In the genomic region with DNA sequence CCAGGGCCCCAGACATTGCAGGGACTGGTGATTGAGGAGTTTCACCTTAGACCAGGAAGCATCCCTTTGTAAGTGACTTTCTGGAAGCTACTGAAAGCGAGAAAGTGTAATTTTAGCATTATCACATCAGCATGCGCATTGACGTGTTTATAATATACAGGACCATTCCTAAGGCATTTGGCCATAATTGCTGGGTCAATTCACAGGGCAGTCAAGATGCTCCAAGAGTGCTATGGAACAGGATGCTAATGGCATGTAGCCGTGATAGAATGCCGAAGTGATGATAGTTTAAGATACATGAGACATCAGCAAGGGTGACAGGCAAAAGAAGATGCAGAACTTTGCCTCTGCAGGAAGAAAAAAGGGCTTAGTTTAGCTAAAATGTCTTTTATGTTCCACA, we compare ENCODE assay signal across 38 cellular contexts.
"Had no signal": no experiment of that assay in that cellular context is flagged by ENCODE, and none has a peak within 500 bp of the region (broad histone marks: within the 10 kb centered on the region; RNA-seq: fewer than 3 reads in every experiment).

No MANE protein-coding gene starts in this region.

- H3K27me3 ChIP-seq: adrenal gland, ascending aorta, body of pancreas, brain microvascular endothelial cell, breast epithelium, cardiac muscle cell had no signal

- H3K27ac Mint-ChIP-seq: activated naive CD4-positive, alpha-beta T cell treated with anti-CD3 and anti-CD28 coated beads for 36 hours; activated naive CD4-positive, alpha-beta T cell treated with anti-CD3 and anti-CD28 coated beads, Interleukin-2, amount 10 ng/mL, durations not matched to agents 7 days and 5 days; activated naive CD4-positive, alpha-beta T cell treated with anti-CD3 and anti-CD28 coated beads, Interleukin-2, amount 50 U/mL, for 24 hours; activated naive CD4-positive, alpha-beta T cell treated with anti-CD3 and anti-CD28 coated beads, Interleukin-2, amount 50 U/mL, for 72 hours; activated naive CD8-positive, alpha-beta T cell; activated naive CD8-positive, alpha-beta T cell treated with anti-CD3 and anti-CD28 coated beads for 36 hours; activated naive CD8-positive, alpha-beta T cell treated with anti-CD3 and anti-CD28 coated beads, Interleukin-2, amount 10 ng/mL, durations not matched to agents 7 days and 5 days; activated naive CD8-positive, alpha-beta T cell treated with anti-CD3 and anti-CD28 coated beads, Interleukin-2, amount 50 U/mL, for 24 hours; activated T-cell treated with anti-CD3 and anti-CD28 coated beads, Interleukin-2, amount 50 U/mL, for 72 hours; activated T-helper 1 cell treated with anti-CD3 and anti-CD28 coated beads, Interleukin-12 subunit alpha, Interleukin-12 subunit beta, Interleukin-2, Interleukin-4 antibody, amounts not matched to agents 30 ng/mL and 10 ng/mL and 1 ng/mL, durations not matched to agents 14 hours and 24 hours and 36 hours; activated T-helper 17 cell treated with anti-CD3 and anti-CD28 coated beads, Interleukin-2, amount 50 U/mL, for 72 hours; activated T-helper 2 cell treated with anti-CD3 and anti-CD28 coated beads, Interferon-gamma antibody, Interleukin-2, Interleukin-4, amounts not matched to agents 10 μg/mL and 5 μg/mL and 100 μg/mL, durations not matched to agents 14 hours and 24 hours and 36 hours had no signal

- H3K9me3 Mint-ChIP-seq: activated naive CD4-positive, alpha-beta T cell treated with anti-CD3 and anti-CD28 coated beads for 36 hours; activated naive CD4-positive, alpha-beta T cell treated with anti-CD3 and anti-CD28 coated beads, Interleukin-2, amount 10 ng/mL, durations not matched to agents 7 days and 5 days; activated naive CD4-positive, alpha-beta T cell treated with anti-CD3 and anti-CD28 coated beads, Interleukin-2, amount 50 U/mL, for 24 hours; activated naive CD8-positive, alpha-beta T cell treated with anti-CD3 and anti-CD28 coated beads for 36 hours; activated naive CD8-positive, alpha-beta T cell treated with anti-CD3 and anti-CD28 coated beads, Interleukin-2, amount 10 ng/mL, durations not matched to agents 7 days and 5 days; activated T-cell treated with anti-CD3 and anti-CD28 coated beads, Interleukin-2, amount 50 U/mL, for 4 hours; activated T-helper 1 cell treated with anti-CD3 and anti-CD28 coated beads, Interleukin-12 subunit alpha, Interleukin-12 subunit beta, Interleukin-2, Interleukin-4 antibody, amounts not matched to agents 30 ng/mL and 10 ng/mL and 1 ng/mL, durations not matched to agents 14 hours and 24 hours and 36 hours had no signal

- H3K36me3 Mint-ChIP-seq: activated naive CD4-positive, alpha-beta T cell treated with anti-CD3 and anti-CD28 coated beads, Interleukin-2, amount 10 ng/mL, durations not matched to agents 7 days and 5 days; activated naive CD4-positive, alpha-beta T cell treated with anti-CD3 and anti-CD28 coated beads, Interleukin-2, amount 50 U/mL, for 24 hours; activated naive CD4-positive, alpha-beta T cell treated with anti-CD3 and anti-CD28 coated beads, Interleukin-2, amount 50 U/mL, for 72 hours; activated naive CD8-positive, alpha-beta T cell; activated naive CD8-positive, alpha-beta T cell treated with anti-CD3 and anti-CD28 coated beads for 36 hours; activated naive CD8-positive, alpha-beta T cell treated with anti-CD3 and anti-CD28 coated beads, Interleukin-2, amount 10 ng/mL, durations not matched to agents 7 days and 5 days had no signal

- DNase-seq: activated effector memory CD4-positive, alpha-beta T cell treated with anti-CD3 and anti-CD28 coated beads, Interleukin-2, amount 50 U/mL, for 16 hours; activated effector memory CD4-positive, alpha-beta T cell treated with Interleukin-2 at 50 U/mL for 16 hours; activated gamma-delta T cell; activated gamma-delta T cell treated with Interleukin-2 at 50 U/mL for 16 hours; activated naive CD4-positive, alpha-beta T cell; activated naive CD4-positive, alpha-beta T cell treated with anti-CD3 and anti-CD28 coated beads for 36 hours; activated naive CD4-positive, alpha-beta T cell treated with anti-CD3 and anti-CD28 coated beads, Interleukin-2, amount 10 ng/mL, durations not matched to agents 7 days and 5 days; activated naive CD4-positive, alpha-beta T cell treated with anti-CD3 and anti-CD28 coated beads, Interleukin-2, amount 50 U/mL, for 16 hours; activated naive CD4-positive, alpha-beta T cell treated with Interleukin-2 at 50 U/mL for 16 hours; activated naive CD8-positive, alpha-beta T cell treated with anti-CD3 and anti-CD28 coated beads for 36 hours; activated naive CD8-positive, alpha-beta T cell treated with anti-CD3 and anti-CD28 coated beads, Interleukin-2, amount 10 ng/mL, durations not matched to agents 7 days and 5 days; activated naive CD8-positive, alpha-beta T cell treated with anti-CD3 and anti-CD28 coated beads, Interleukin-2, amount 50 U/mL, for 24 hours; activated T-cell treated with anti-CD3 and anti-CD28 coated beads for 4 hours; activated T-cell treated with anti-CD3 and anti-CD28 coated beads, Interleukin-2, amount 50 U/mL, for 1 hour; activated T-cell treated with anti-CD3 and anti-CD28 coated beads, Interleukin-2, amount 50 U/mL, for 4 hours; activated T-cell treated with anti-CD3 and anti-CD28 coated beads, Interleukin-2, amount 50 U/mL, for 48 hours; activated T-cell treated with anti-CD3 and anti-CD28 coated beads, Interleukin-2, amount 50 U/mL, for 72 hours; adrenal gland; amniotic stem cell; amygdala; anterior cingulate cortex; aorta; body of pancreas; brain microvascular endothelial cell; caudate nucleus; central memory CD4-positive, alpha-beta T cell; cerebellar nuclear complex had no signal

- H3K4me3 ChIP-seq: adrenal gland, ascending aorta, body of pancreas, breast epithelium, cardiac muscle cell had no signal

- H3K27me3 Mint-ChIP-seq: activated naive CD4-positive, alpha-beta T cell treated with anti-CD3 and anti-CD28 coated beads, Interleukin-2, amount 10 ng/mL, durations not matched to agents 7 days and 5 days; activated naive CD8-positive, alpha-beta T cell; activated naive CD8-positive, alpha-beta T cell treated with anti-CD3 and anti-CD28 coated beads, Interleukin-2, amount 10 ng/mL, durations not matched to agents 7 days and 5 days; activated naive CD8-positive, alpha-beta T cell treated with anti-CD3 and anti-CD28 coated beads, Interleukin-2, amount 50 U/mL, for 24 hours; central memory CD8-positive, alpha-beta T cell had no signal

- H3K9me3 ChIP-seq: adrenal gland, ascending aorta, body of pancreas, breast epithelium had no signal

- H3K4me1 Mint-ChIP-seq: activated naive CD4-positive, alpha-beta T cell treated with anti-CD3 and anti-CD28 coated beads, Interleukin-2, amount 10 ng/mL, durations not matched to agents 7 days and 5 days; activated naive CD4-positive, alpha-beta T cell treated with anti-CD3 and anti-CD28 coated beads, Interleukin-2, amount 50 U/mL, for 24 hours; activated naive CD8-positive, alpha-beta T cell treated with anti-CD3 and anti-CD28 coated beads for 36 hours; activated naive CD8-positive, alpha-beta T cell treated with anti-CD3 and anti-CD28 coated beads, Interleukin-2, amount 10 ng/mL, durations not matched to agents 7 days and 5 days; activated naive CD8-positive, alpha-beta T cell treated with anti-CD3 and anti-CD28 coated beads, Interleukin-2, amount 50 U/mL, for 24 hours; activated T-helper 17 cell treated with anti-CD3 and anti-CD28 coated beads, Interleukin-2, amount 50 U/mL, for 72 hours; central memory CD8-positive, alpha-beta T cell had no signal

- H3K36me3 ChIP-seq: adrenal gland, ascending aorta, brain microvascular endothelial cell, breast epithelium, cardiac muscle cell had no signal

- H3K27ac ChIP-seq: adrenal gland, ascending aorta, body of pancreas, brain microvascular endothelial cell, breast epithelium, cardiac muscle cell had no signal

- H3K4me1 ChIP-seq: adrenal gland, ascending aorta, body of pancreas, breast epithelium had no signal

- ATAC-seq: activated naive CD4-positive, alpha-beta T cell treated with anti-CD3 and anti-CD28 coated beads, Interleukin-2, amount 50 U/mL, for 72 hours; activated naive CD8-positive, alpha-beta T cell treated with anti-CD3 and anti-CD28 coated beads, Interleukin-2, amount 50 U/mL, for 24 hours; activated T-cell treated with anti-CD3 and anti-CD28 coated beads, Interleukin-2, amount 50 U/mL, for 4 hours; activated T-cell treated with anti-CD3 and anti-CD28 coated beads, Interleukin-2, amount 50 U/mL, for 72 hours; activated T-helper 17 cell treated with anti-CD3 and anti-CD28 coated beads, Interleukin-2, amount 50 U/mL, for 72 hours; body of pancreas had no signal

- H3K4me3 Mint-ChIP-seq: activated naive CD4-positive, alpha-beta T cell treated with anti-CD3 and anti-CD28 coated beads for 36 hours; activated naive CD4-positive, alpha-beta T cell treated with anti-CD3 and anti-CD28 coated beads, Interleukin-2, amount 10 ng/mL, durations not matched to agents 7 days and 5 days; activated naive CD4-positive, alpha-beta T cell treated with anti-CD3 and anti-CD28 coated beads, Interleukin-2, amount 50 U/mL, for 24 hours; activated naive CD8-positive, alpha-beta T cell; activated naive CD8-positive, alpha-beta T cell treated with anti-CD3 and anti-CD28 coated beads for 36 hours; activated naive CD8-positive, alpha-beta T cell treated with anti-CD3 and anti-CD28 coated beads, Interleukin-2, amount 10 ng/mL, durations not matched to agents 7 days and 5 days; activated naive CD8-positive, alpha-beta T cell treated with anti-CD3 and anti-CD28 coated beads, Interleukin-2, amount 50 U/mL, for 24 hours; activated T-cell treated with anti-CD3 and anti-CD28 coated beads, Interleukin-2, amount 50 U/mL, for 4 hours; activated T-cell treated with anti-CD3 and anti-CD28 coated beads, Interleukin-2, amount 50 U/mL, for 72 hours; activated T-helper 1 cell treated with anti-CD3 and anti-CD28 coated beads, Interleukin-12 subunit alpha, Interleukin-12 subunit beta, Interleukin-2, Interleukin-4 antibody, amounts not matched to agents 30 ng/mL and 10 ng/mL and 1 ng/mL, durations not matched to agents 14 hours and 24 hours and 36 hours; activated T-helper 17 cell treated with anti-CD3 and anti-CD28 coated beads, Interleukin-2, amount 50 U/mL, for 72 hours; brain; central memory CD8-positive, alpha-beta T cell had no signal
